Comparison of ENCODE assay signal across 9 cellular contexts in genomic region chr2:33134764-33135560, GRCh38.
A peak's percentile ranks its signal among the peaks of the same experiment; 100 is the strongest.
DNase-seq lines count a peak whose midpoint lies in the region; ATAC-seq and TF ChIP-seq lines count a peak whose summit lies in the region.
"Had no signal": no experiment of that assay in that cellular context is flagged by ENCODE, and none has a peak within 500 bp of the region (broad histone marks: within the 10 kb centered on the region; RNA-seq: fewer than 3 reads in every experiment).

No MANE protein-coding gene starts in this region.

- POLR2A ChIA-PET in activated CD4-positive, alpha-beta memory T cell treated with anti-CD3 and anti-CD28 coated beads for 36 hours (lab: Charles Lee), result no interaction called here

- no peak overlapping the region for H3K9ac ChIP-seq in mammary epithelial cell (ENCODE audit: insufficient read depth, low read length)
- H3K9ac ChIP-seq in subcutaneous abdominal adipose tissue (ENCODE audit: low read length in 5 of 5), result no peak overlapping the region

- H3K36me3 ChIP-seq in mammary epithelial cell (ENCODE audit: insufficient read depth, low read length) (no peaks in the 10 kb centered on the region), left lung (no peaks in the 10 kb centered on the region), subcutaneous abdominal adipose tissue (ENCODE audit: control insufficient read depth in 5 of 5, insufficient read depth in 5 of 5, low read length in 5 of 5) (no peaks in the 10 kb centered on the region), spleen (no peaks in the 10 kb centered on the region)

- no peaks in the 10 kb centered on the region for H3K9me3 Mint-ChIP-seq in activated CD4-positive, alpha-beta memory T cell treated with anti-CD3 and anti-CD28 coated beads for 36 hours
- H3K9me3 Mint-ChIP-seq in stimulated activated effector memory CD8-positive, alpha-beta T cell treated with anti-CD3 and anti-CD28 coated beads, Interleukin-12 subunit alpha, Interleukin-12 subunit beta, amount 100 ng/mL, for 72 hours, result no peaks in the 10 kb centered on the region

- no peaks in the 10 kb centered on the region for H3K4me1 Mint-ChIP-seq in activated CD4-positive, alpha-beta memory T cell treated with anti-CD3 and anti-CD28 coated beads for 36 hours (ENCODE audit: low read depth)
- H3K4me1 Mint-ChIP-seq in stimulated activated effector memory CD8-positive, alpha-beta T cell treated with anti-CD3 and anti-CD28 coated beads, Interleukin-12 subunit alpha, Interleukin-12 subunit beta, amount 100 ng/mL, for 72 hours, result no peaks in the 10 kb centered on the region

- H3K4me2 ChIP-seq in mammary epithelial cell (ENCODE audit: insufficient read depth, low read depth, low read length), result peak overlapping the region; percentile 68

- H3K27me3 ChIP-seq in mammary epithelial cell (ENCODE audit: insufficient read depth, low read length), result no peaks in the 10 kb centered on the region
- H3K27me3 ChIP-seq in left lung, result no peaks in the 10 kb centered on the region
- no peaks in the 10 kb centered on the region for H3K27me3 ChIP-seq in subcutaneous abdominal adipose tissue (ENCODE audit: control insufficient read depth in 5 of 5, insufficient read depth in 4 of 5, low read length in 5 of 5)
- H3K27me3 ChIP-seq in spleen (replicated peaks in 1 of 7), result no peaks in the 10 kb centered on the region

- TSS peak; percentile 47 for BruUV-seq in mammary epithelial cell (replicated peaks; lab: Mats Ljungman, UMichigan)

- H3K27ac ChIP-seq in mammary epithelial cell (ENCODE audit: insufficient read depth, low read depth, low read length), result no peak overlapping the region
- peak overlapping the region; percentile 48 to 81 for H3K27ac ChIP-seq in left lung
- H3K27ac ChIP-seq in subcutaneous abdominal adipose tissue (ENCODE audit: low read depth, low read length), result peak overlapping the region; percentile 55
- peak overlapping the region in 1 of 8 donors; percentile 48 for H3K27ac ChIP-seq in spleen

- TF ChIP-seq CTCF in mammary epithelial cell (conservative IDR thresholded peaks at IDR 0.05 in 1 of 2, IDR thresholded peaks at IDR 0.05 in 1 of 2; ENCODE audit: extremely low read depth in 1 of 2, insufficient read depth in 1 of 2, low read depth in 1 of 2, low read length in 2 of 2), result no peak
- no peak for TF ChIP-seq CTCF in left lung (IDR thresholded peaks at IDR 0.05)
- TF ChIP-seq CTCF in spleen (IDR thresholded peaks at IDR 0.05 in 8 of 11, conservative IDR thresholded peaks at IDR 0.05 in 3 of 11), result no peak

- H3K27ac Mint-ChIP-seq in activated CD4-positive, alpha-beta memory T cell treated with anti-CD3 and anti-CD28 coated beads for 36 hours, result no peak overlapping the region
- H3K27ac Mint-ChIP-seq in stimulated activated effector memory CD8-positive, alpha-beta T cell treated with anti-CD3 and anti-CD28 coated beads, Interleukin-12 subunit alpha, Interleukin-12 subunit beta, amount 100 ng/mL, for 72 hours, result no peak overlapping the region

- H3K79me2 ChIP-seq in mammary epithelial cell (ENCODE audit: insufficient read depth, low read length), result no peaks in the 10 kb centered on the region

- H2AFZ ChIP-seq in mammary epithelial cell (ENCODE audit: low read depth, low read length), result no peak overlapping the region

- ATAC-seq in left lung, result peak; percentile 9
- no peak for ATAC-seq in stimulated activated effector memory CD8-positive, alpha-beta T cell treated with anti-CD3 and anti-CD28 coated beads, Interleukin-12 subunit alpha, Interleukin-12 subunit beta, amount 100 ng/mL, for 72 hours

- no peak for TF ChIP-seq POLR2A in spleen (IDR thresholded peaks at IDR 0.05)

- H3K4me3 Mint-ChIP-seq in activated CD4-positive, alpha-beta memory T cell treated with anti-CD3 and anti-CD28 coated beads for 36 hours, result no peak overlapping the region
- H3K4me3 Mint-ChIP-seq in stimulated activated effector memory CD8-positive, alpha-beta T cell treated with anti-CD3 and anti-CD28 coated beads, Interleukin-12 subunit alpha, Interleukin-12 subunit beta, amount 100 ng/mL, for 72 hours, result no peak overlapping the region

- intact Hi-C loops in mammary epithelial cell (cut with micrococcal nuclease) (loop anchor here (5.0 kb wide), 3 partner anchors 77 to 132 kb away; no protein-coding TSS in a partner anchor), left lung (cut with DNase I) (no loop called here), spleen (cut with DNase I; ENCODE audit: low total_unique reads) (no loop called here)
- intact Hi-C loops in activated CD4-positive, alpha-beta memory T cell treated with anti-CD3 and anti-CD28 coated beads for 36 hours (cut with micrococcal nuclease), result no loop called here

- dilution Hi-C loops in mammary epithelial cell (cut with HindIII; ENCODE audit: low sequenced_read_pairs), result no loop called here

- in situ Hi-C loops in mammary epithelial cell (cut with MboI; ENCODE audit: low sequenced_read_pairs in 2 of 2), result loop anchor here in 1 of 2 donors (25.0 kb wide), 1 partner anchor 127 kb away; no protein-coding TSS in a partner anchor

- WGBS in mammary epithelial cell (ENCODE audit: low coverage, missing lambda C conversion rate), result 90% methylated on average over 14 of the region's 14 CpGs
- WGBS in spleen, 5 donors, result 66 to 87% (median 75%) methylated on average over 14 of the region's 14 CpGs

- H3K4me3 ChIP-seq in mammary epithelial cell (replicated peaks in 1 of 3; ENCODE audit: insufficient read depth in 1 of 3, low read depth in 2 of 3, low read length in 3 of 3) (peak overlapping the region; percentile 4 to 28 (median 13)), left lung (peak overlapping the region; percentile 0 to 7), subcutaneous abdominal adipose tissue (ENCODE audit: low read depth in 1 of 5, low read length in 5 of 5) (peak overlapping the region in 4 of 5 donors; percentile 1 to 56 (median 39)), spleen (peak overlapping the region in 2 of 8 donors; percentile 3 to 6)

- H3K4me1 ChIP-seq in mammary epithelial cell (ENCODE audit: insufficient read depth, low read length) (peaks cover 37% of the 10 kb centered on the region), left lung (peaks cover 9 to 20% of the 10 kb centered on the region in 2 donors), subcutaneous abdominal adipose tissue (ENCODE audit: control insufficient read depth in 5 of 5, insufficient read depth in 5 of 5, low read length in 5 of 5) (peaks cover 0 to 26% (median 19%) of the 10 kb centered on the region in 5 donors), spleen (peaks cover 0 to 30% (median 3%) of the 10 kb centered on the region in 6 donors)

- H3K27me3 Mint-ChIP-seq in activated CD4-positive, alpha-beta memory T cell treated with anti-CD3 and anti-CD28 coated beads for 36 hours, result peaks cover 14% of the 10 kb centered on the region

- no peaks in the 10 kb centered on the region for H4K20me1 ChIP-seq in mammary epithelial cell (ENCODE audit: insufficient read depth, low read length)

- no peaks in the 10 kb centered on the region for H3K36me3 Mint-ChIP-seq in activated CD4-positive, alpha-beta memory T cell treated with anti-CD3 and anti-CD28 coated beads for 36 hours
- H3K36me3 Mint-ChIP-seq in stimulated activated effector memory CD8-positive, alpha-beta T cell treated with anti-CD3 and anti-CD28 coated beads, Interleukin-12 subunit alpha, Interleukin-12 subunit beta, amount 100 ng/mL, for 72 hours, result no peaks in the 10 kb centered on the region

- CTCF ChIA-PET in mammary epithelial cell (lab: Charles Lee; ENCODE audit: low non-redundant PET), result no interaction called here
- CTCF ChIA-PET in activated CD4-positive, alpha-beta memory T cell treated with anti-CD3 and anti-CD28 coated beads for 36 hours (lab: Charles Lee), result no interaction called here

- DNase-seq in LHCN-M2 (ENCODE audit: low read depth) (peak; percentile 84), mammary epithelial cell (no peak), left lung (no peak), activated T-cell treated with anti-CD3 and anti-CD28 coated beads for 4 hours (no peak), spleen (no peak)
- DNase-seq in activated CD4-positive, alpha-beta memory T cell treated with anti-CD3 and anti-CD28 coated beads for 36 hours, result no peak
- no peak for DNase-seq in stimulated activated effector memory CD8-positive, alpha-beta T cell treated with anti-CD3 and anti-CD28 coated beads, Interleukin-12 subunit alpha, Interleukin-12 subunit beta, amount 100 ng/mL, for 72 hours (ENCODE audit: low spot score in 2 of 2)
- DNase-seq: stimulated activated CD4-positive, alpha-beta T cell treated with anti-CD3 and anti-CD28 coated beads, Interleukin-4, amount 100 ng/mL, for 24 hours had no signal

- H3K9me3 ChIP-seq in mammary epithelial cell (replicated peaks; ENCODE audit: insufficient read depth, low read length), result no peaks in the 10 kb centered on the region
- no peaks in the 10 kb centered on the region for H3K9me3 ChIP-seq in left lung
- H3K9me3 ChIP-seq in subcutaneous abdominal adipose tissue (ENCODE audit: control insufficient read depth in 5 of 5, low read length in 5 of 5), result no peaks in the 10 kb centered on the region
- no peaks in the 10 kb centered on the region for H3K9me3 ChIP-seq in spleen
